ENCODE assay signal across 29 cellular contexts in the genomic region with DNA sequence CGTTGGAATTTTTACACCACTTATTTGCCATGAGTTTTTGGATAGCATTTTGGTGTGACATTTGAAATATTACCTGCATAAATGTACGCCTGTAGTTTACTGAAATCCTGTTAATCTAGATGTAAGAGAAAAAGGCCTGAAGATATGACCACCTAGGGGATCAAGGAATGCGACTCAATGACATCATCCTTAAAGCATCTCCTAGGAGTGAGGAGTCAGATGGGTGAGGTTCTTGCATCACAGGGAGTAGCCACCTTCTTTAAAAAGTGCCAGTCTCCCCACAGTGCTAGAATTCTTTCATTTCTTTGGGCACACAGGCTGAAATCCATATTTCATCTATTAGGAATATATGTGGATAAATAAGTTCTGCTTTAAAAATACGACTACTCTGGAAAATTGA. TPM values are rescaled to one million over a fixed set of nuclear protein-coding genes. Genes with fewer than 3 reads are reported as not detected.
DNase-seq lines count a peak whose midpoint lies in the region; FAIRE-seq and TF ChIP-seq lines count a peak whose summit lies in the region.
"Had no signal": no experiment of that assay in that cellular context is flagged by ENCODE, and none has a peak within 500 bp of the region (broad histone marks: within the 10 kb centered on the region; RNA-seq: fewer than 3 reads in every experiment).

No MANE protein-coding gene starts in this region.

- CTCF ChIA-PET in MCF 10A (lab: Yijun Ruan, JAX): no interaction called here

- H3K4me3 ChIP-seq in breast epithelium: no peak overlapping the region
- no peak overlapping the region for H3K4me3 ChIP-seq in WERI-Rb-1 (ENCODE audit: low read depth, low read length)
- H3K4me3 ChIP-seq: GM12878, SK-N-MC, upper lobe of right lung had no signal

- TF ChIP-seq CTCF in MCF 10A (IDR thresholded peaks at IDR 0.05; ENCODE audit: unreplicated experiment) (no peak), breast epithelium (IDR thresholded peaks at IDR 0.05) (no peak), nephron progenitor cell (IDR thresholded peaks at IDR 0.05) (no peak), WERI-Rb-1 (IDR thresholded peaks at IDR 0.05; ENCODE audit: low read depth, low read length) (no peak)

- no peak for TF ChIP-seq POLR2A in breast epithelium (IDR thresholded peaks at IDR 0.05)

- H3K27ac Mint-ChIP-seq in MCF 10A (ENCODE audit: low read depth, unreplicated experiment) (peak overlapping the region; percentile 14), nephron progenitor cell (no peak overlapping the region)
- H3K27ac Mint-ChIP-seq: activated CD4-positive, alpha-beta memory T cell treated with anti-CD3 and anti-CD28 coated beads, Interleukin-2, amount 10 ng/mL, durations not matched to agents 7 days and 5 days; activated naive CD4-positive, alpha-beta T cell treated with anti-CD3 and anti-CD28 coated beads for 36 hours; memory B cell; naive thymus-derived CD4-positive, alpha-beta T cell; stimulated activated naive CD8-positive, alpha-beta T cell treated with anti-CD3 and anti-CD28 coated beads, Interleukin-15, Interleukin-2, amounts not matched to agents 100 ng/mL and 50 ng/mL, for 24 hours had no signal

- H3K27ac ChIP-seq in breast epithelium: no peak overlapping the region
- H3K27ac ChIP-seq in epithelial cell of prostate: peak overlapping the region; percentile 40
- no peak overlapping the region for H3K27ac ChIP-seq in WERI-Rb-1
- H3K27ac ChIP-seq: 22Rv1, SK-N-MC, upper lobe of right lung had no signal

- intact Hi-C loops in MCF 10A (cut with micrococcal nuclease): no loop called here
- intact Hi-C loops in breast epithelium (cut with DNase I; ENCODE audit: low total_unique reads): no loop called here

- H3K27me3 ChIP-seq in breast epithelium (no peaks in the 10 kb centered on the region), WERI-Rb-1 (ENCODE audit: insufficient read depth, low read depth, severe bottlenecking) (no peaks in the 10 kb centered on the region)
- H3K27me3 ChIP-seq: upper lobe of right lung had no signal

- H3K36me3 ChIP-seq in breast epithelium (no peaks in the 10 kb centered on the region), WERI-Rb-1 (no peaks in the 10 kb centered on the region)
- H3K36me3 ChIP-seq: upper lobe of right lung had no signal

- H3K4me3 Mint-ChIP-seq in MCF 10A (ENCODE audit: unreplicated experiment) (no peak overlapping the region), nephron progenitor cell (no peak overlapping the region)
- H3K4me3 Mint-ChIP-seq: activated CD4-positive, alpha-beta memory T cell treated with anti-CD3 and anti-CD28 coated beads, Interleukin-2, amount 10 ng/mL, durations not matched to agents 7 days and 5 days; activated naive CD4-positive, alpha-beta T cell treated with anti-CD3 and anti-CD28 coated beads for 36 hours; activated T-cell treated with anti-CD3 and anti-CD28 coated beads, Interleukin-2, amount 50 U/mL, for 4 hours; memory B cell; naive thymus-derived CD4-positive, alpha-beta T cell; stimulated activated naive CD8-positive, alpha-beta T cell treated with anti-CD3 and anti-CD28 coated beads, Interleukin-15, Interleukin-2, amounts not matched to agents 100 ng/mL and 50 ng/mL, for 24 hours had no signal

- DNase-seq in MCF 10A (ENCODE audit: unreplicated experiment) (peak; percentile 37), breast epithelium (ENCODE audit: low spot score in 2 of 2) (no peak), RCC 7860 (ENCODE audit: low spot score) (peak; percentile 49), epithelial cell of prostate (ENCODE audit: low read depth, low spot score) (peak; percentile 12), urothelium cell line (ENCODE audit: low spot score) (peak; percentile 91), nephron progenitor cell (no peak), NCI-H2081 treated with DMSO at 0.1 percent for 48 hours (lab: John Stamatoyannopoulos, UW) (no peak), WERI-Rb-1 (no peak)
- DNase-seq: activated CD4-positive, alpha-beta memory T cell treated with anti-CD3 and anti-CD28 coated beads, Interleukin-2, amount 10 ng/mL, durations not matched to agents 7 days and 5 days; activated CD4-positive, CD25-positive, alpha-beta regulatory T cell; activated naive CD4-positive, alpha-beta T cell treated with anti-CD3 and anti-CD28 coated beads for 36 hours; activated T-cell treated with anti-CD3 and anti-CD28 coated beads, Interleukin-2, amount 50 U/mL, for 4 hours; anterior cingulate cortex; effector memory CD4-positive, alpha-beta T cell; GDM1; islet precursor cell; naive thymus-derived CD4-positive, alpha-beta T cell; NCI-H1436; NCI-H2171 treated with DMSO at 0.1 percent for 48 hours; NCI-H774; stimulated activated CD4-positive, alpha-beta T cell treated with anti-CD3 and anti-CD28 coated beads, Interleukin-2, amount 100 ng/mL, for 24 hours; upper lobe of right lung had no signal

- FAIRE-seq in RCC 7860 (lab: Jason Lieb, UNC): no peak
- peak; percentile 48 for FAIRE-seq in urothelium cell line (lab: Jason Lieb, UNC)
- FAIRE-seq: GM12878 had no signal

- H3K9me3 Mint-ChIP-seq in MCF 10A (ENCODE audit: unreplicated experiment) (no peaks in the 10 kb centered on the region), nephron progenitor cell (no peaks in the 10 kb centered on the region)
- H3K9me3 Mint-ChIP-seq: activated CD4-positive, alpha-beta memory T cell treated with anti-CD3 and anti-CD28 coated beads, Interleukin-2, amount 10 ng/mL, durations not matched to agents 7 days and 5 days; activated naive CD4-positive, alpha-beta T cell treated with anti-CD3 and anti-CD28 coated beads for 36 hours; activated T-cell treated with anti-CD3 and anti-CD28 coated beads, Interleukin-2, amount 50 U/mL, for 4 hours; memory B cell; stimulated activated naive CD8-positive, alpha-beta T cell treated with anti-CD3 and anti-CD28 coated beads, Interleukin-15, Interleukin-2, amounts not matched to agents 100 ng/mL and 50 ng/mL, for 24 hours had no signal

- H3K4me1 Mint-ChIP-seq in MCF 10A (ENCODE audit: insufficient read depth, unreplicated experiment) (peaks cover 8% of the 10 kb centered on the region), nephron progenitor cell (no peaks in the 10 kb centered on the region)
- H3K4me1 Mint-ChIP-seq: activated CD4-positive, alpha-beta memory T cell treated with anti-CD3 and anti-CD28 coated beads, Interleukin-2, amount 10 ng/mL, durations not matched to agents 7 days and 5 days; memory B cell; naive thymus-derived CD4-positive, alpha-beta T cell had no signal

- H3K4me1 ChIP-seq in breast epithelium: no peaks in the 10 kb centered on the region
- H3K4me1 ChIP-seq: upper lobe of right lung had no signal

- H3K36me3 Mint-ChIP-seq in MCF 10A (ENCODE audit: insufficient read depth, unreplicated experiment): no peaks in the 10 kb centered on the region
- H3K36me3 Mint-ChIP-seq in nephron progenitor cell (ENCODE audit: low read depth): no peaks in the 10 kb centered on the region
- H3K36me3 Mint-ChIP-seq: memory B cell; naive thymus-derived CD4-positive, alpha-beta T cell had no signal

- H3K27me3 Mint-ChIP-seq in MCF 10A (ENCODE audit: insufficient read depth, unreplicated experiment): no peaks in the 10 kb centered on the region
- H3K27me3 Mint-ChIP-seq in nephron progenitor cell (ENCODE audit: low read depth, poor library complexity): peaks cover 5% of the 10 kb centered on the region
- H3K27me3 Mint-ChIP-seq: memory B cell had no signal

- H3K9me3 ChIP-seq in breast epithelium: no peaks in the 10 kb centered on the region
- no peaks in the 10 kb centered on the region for H3K9me3 ChIP-seq in WERI-Rb-1 (ENCODE audit: severe bottlenecking)
- H3K9me3 ChIP-seq: upper lobe of right lung had no signal

- no TSS peak for BruUV-seq in MCF 10A (replicated peaks; lab: Mats Ljungman, UMichigan)

- POLR2A ChIA-PET in MCF 10A (lab: Yijun Ruan, JAX): no interaction called here

RNA-seq across cellular contexts. Expression of a gene that starts 34.5 kb away (rescaled TPM):
- total RNA-seq in MCF 10A (2022) (not detected in 2 replicates), breast epithelium (1 to 10 TPM in 1 of 3 donors, under 1 TPM in 1, not detected in 1; 0.33 to 1.2 TPM)
- total RNA-seq: activated CD4-positive, alpha-beta memory T cell treated with anti-CD3 and anti-CD28 coated beads, Interleukin-2, amount 10 ng/mL, durations not matched to agents 7 days and 5 days; activated naive CD4-positive, alpha-beta T cell treated with anti-CD3 and anti-CD28 coated beads for 36 hours; activated T-cell treated with anti-CD3 and anti-CD28 coated beads, Interleukin-2, amount 50 U/mL, for 4 hours; fibroblast of lung; GM12878; HT-29 had no signal

Comparison
In these comparisons a context has a peak if more than half of its experiments do, and no peak if none do; other contexts are left out.
1. DNase-seq: peak in MCF 10A (single experiment), RCC 7860 (single experiment), epithelial cell of prostate (single experiment) and urothelium cell line (single experiment); none in breast epithelium (0 of 2), nephron progenitor cell (single experiment), NCI-H2081 treated with DMSO at 0.1 percent for 48 hours (single experiment) and WERI-Rb-1 (single experiment).